ENCODE assay signal across 1 cellular context in genomic region chr1:27566462-27567182, GRCh38.
TF ChIP-seq lines count a peak whose summit lies in the region.

No MANE protein-coding gene starts in this region.

TF ChIP-seq in HCT116, 20 proteins besides CTCF, POLR2A, EP300 and RAD21 (continued from another document):
- TF ChIP-seq REST (IDR thresholded peaks at IDR 0.05; ENCODE audit: low read depth) (no peak), EGR1 (IDR thresholded peaks at IDR 0.05; ENCODE audit: low read depth) (no peak), EZH2 (IDR thresholded peaks at IDR 0.05) (no peak), YY1 (IDR thresholded peaks at IDR 0.05; ENCODE audit: extremely low read depth, insufficient replicate concordance, low read depth, low read length) (no peak), ZFX (IDR thresholded peaks at IDR 0.05) (no peak), JUND (IDR thresholded peaks at IDR 0.05) (no peak), CEBPB (IDR thresholded peaks at IDR 0.05; ENCODE audit: low read depth) (no peak), TCF7L2 (IDR thresholded peaks at IDR 0.05; ENCODE audit: borderline replicate concordance, extremely low read depth, insufficient read depth, insufficient read length) (no peak), ELF1 (IDR thresholded peaks at IDR 0.05; ENCODE audit: borderline replicate concordance, low read depth) (no peak)
